ENCODE assay signal across 1 cellular context in the genomic region with DNA sequence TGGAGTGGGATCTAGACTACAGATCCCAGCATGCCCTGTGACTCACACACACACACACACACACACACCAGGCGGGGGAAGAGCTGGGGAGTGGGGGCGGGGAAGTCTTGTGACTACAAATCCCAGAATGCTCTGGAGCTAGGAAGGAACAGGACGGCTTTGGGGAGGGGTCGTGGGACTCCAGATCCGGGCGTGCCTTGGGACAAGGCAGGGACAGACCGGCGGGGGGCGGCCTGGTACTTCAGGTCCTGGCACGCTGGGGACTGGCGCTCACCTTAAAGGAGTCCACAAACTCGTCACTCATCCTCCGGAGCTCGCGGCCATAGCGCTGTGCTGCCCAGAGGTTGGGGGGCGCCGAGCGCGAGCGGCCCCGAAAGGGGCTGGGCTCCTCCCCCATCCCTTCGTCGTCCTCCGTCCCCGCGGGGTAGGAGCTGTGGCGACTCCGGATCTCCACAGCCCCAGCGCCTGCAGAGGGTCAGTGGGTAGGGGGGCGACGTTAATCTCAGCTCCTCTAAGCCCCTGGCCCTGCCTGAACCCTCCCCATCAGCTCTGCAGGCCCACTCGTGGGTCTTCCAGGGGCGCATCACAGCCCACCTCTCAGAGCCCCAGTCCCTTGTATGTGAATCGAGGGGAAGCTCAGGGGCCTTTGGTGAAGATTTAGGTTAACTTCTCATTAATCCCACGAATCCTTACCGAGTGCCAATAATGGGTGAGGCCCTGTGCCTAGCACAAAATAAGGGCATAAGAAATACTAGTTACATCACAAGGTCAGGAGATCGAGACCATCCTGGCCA.
TF ChIP-seq lines count a peak whose summit lies in the region.

No MANE protein-coding gene starts in this region.

TF ChIP-seq in K562, 482 proteins besides CTCF, POLR2A, EP300 and RAD21 (continued from another document and continues in another):
- TF ChIP-seq TBP (optimal IDR thresholded peaks at IDR 0.05; ENCODE audit: low read depth, low read length), result peak; percentile 87
- TF ChIP-seq, protein P1, sequence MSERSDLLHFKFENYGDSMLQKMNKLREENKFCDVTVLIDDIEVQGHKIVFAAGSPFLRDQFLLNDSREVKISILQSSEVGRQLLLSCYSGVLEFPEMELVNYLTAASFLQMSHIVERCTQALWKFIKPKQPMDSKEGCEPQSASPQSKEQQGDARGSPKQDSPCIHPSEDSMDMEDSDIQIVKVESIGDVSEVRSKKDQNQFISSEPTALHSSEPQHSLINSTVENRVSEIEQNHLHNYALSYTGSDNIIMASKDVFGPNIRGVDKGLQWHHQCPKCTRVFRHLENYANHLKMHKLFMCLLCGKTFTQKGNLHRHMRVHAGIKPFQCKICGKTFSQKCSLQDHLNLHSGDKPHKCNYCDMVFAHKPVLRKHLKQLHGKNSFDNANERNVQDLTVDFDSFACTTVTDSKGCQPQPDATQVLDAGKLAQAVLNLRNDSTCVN (CRISPR knock-in tag; IDR thresholded peaks at IDR 0.05), result no peak
- TF ChIP-seq, protein P2, sequence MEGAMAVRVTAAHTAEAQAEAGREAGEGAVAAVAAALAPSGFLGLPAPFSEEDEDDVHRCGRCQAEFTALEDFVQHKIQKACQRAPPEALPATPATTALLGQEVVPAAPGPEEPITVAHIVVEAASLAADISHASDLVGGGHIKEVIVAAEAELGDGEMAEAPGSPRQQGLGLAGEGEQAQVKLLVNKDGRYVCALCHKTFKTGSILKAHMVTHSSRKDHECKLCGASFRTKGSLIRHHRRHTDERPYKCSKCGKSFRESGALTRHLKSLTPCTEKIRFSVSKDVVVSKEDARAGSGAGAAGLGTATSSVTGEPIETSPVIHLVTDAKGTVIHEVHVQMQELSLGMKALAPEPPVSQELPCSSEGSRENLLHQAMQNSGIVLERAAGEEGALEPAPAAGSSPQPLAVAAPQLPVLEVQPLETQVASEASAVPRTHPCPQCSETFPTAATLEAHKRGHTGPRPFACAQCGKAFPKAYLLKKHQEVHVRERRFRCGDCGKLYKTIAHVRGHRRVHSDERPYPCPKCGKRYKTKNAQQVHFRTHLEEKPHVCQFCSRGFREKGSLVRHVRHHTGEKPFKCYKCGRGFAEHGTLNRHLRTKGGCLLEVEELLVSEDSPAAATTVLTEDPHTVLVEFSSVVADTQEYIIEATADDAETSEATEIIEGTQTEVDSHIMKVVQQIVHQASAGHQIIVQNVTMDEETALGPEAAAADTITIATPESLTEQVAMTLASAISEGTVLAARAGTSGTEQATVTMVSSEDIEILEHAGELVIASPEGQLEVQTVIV (CRISPR knock-in tag; IDR thresholded peaks at IDR 0.05; ENCODE audit: borderline replicate concordance), result no peak
- no peak for TF ChIP-seq TAL1 (IDR thresholded peaks at IDR 0.05)
- no peak for TF ChIP-seq STAT5B (CRISPR knock-in tag; IDR thresholded peaks at IDR 0.05)
- no peak for TF ChIP-seq ETV5 (CRISPR knock-in tag; IDR thresholded peaks at IDR 0.05; ENCODE audit: low read depth)
- no peak for TF ChIP-seq ZNF24 (IDR thresholded peaks at IDR 0.05)
- TF ChIP-seq ZC3H4 (CRISPR knock-in tag; IDR thresholded peaks at IDR 0.05; ENCODE audit: borderline replicate concordance), result 0 out of 2 replicates have a peak, but pooled peaks have one; percentile 12
- TF ChIP-seq, protein P3, sequence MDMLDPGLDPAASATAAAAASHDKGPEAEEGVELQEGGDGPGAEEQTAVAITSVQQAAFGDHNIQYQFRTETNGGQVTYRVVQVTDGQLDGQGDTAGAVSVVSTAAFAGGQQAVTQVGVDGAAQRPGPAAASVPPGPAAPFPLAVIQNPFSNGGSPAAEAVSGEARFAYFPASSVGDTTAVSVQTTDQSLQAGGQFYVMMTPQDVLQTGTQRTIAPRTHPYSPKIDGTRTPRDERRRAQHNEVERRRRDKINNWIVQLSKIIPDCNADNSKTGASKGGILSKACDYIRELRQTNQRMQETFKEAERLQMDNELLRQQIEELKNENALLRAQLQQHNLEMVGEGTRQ (CRISPR knock-in tag; IDR thresholded peaks at IDR 0.05), result no peak
- TF ChIP-seq, protein P4, sequence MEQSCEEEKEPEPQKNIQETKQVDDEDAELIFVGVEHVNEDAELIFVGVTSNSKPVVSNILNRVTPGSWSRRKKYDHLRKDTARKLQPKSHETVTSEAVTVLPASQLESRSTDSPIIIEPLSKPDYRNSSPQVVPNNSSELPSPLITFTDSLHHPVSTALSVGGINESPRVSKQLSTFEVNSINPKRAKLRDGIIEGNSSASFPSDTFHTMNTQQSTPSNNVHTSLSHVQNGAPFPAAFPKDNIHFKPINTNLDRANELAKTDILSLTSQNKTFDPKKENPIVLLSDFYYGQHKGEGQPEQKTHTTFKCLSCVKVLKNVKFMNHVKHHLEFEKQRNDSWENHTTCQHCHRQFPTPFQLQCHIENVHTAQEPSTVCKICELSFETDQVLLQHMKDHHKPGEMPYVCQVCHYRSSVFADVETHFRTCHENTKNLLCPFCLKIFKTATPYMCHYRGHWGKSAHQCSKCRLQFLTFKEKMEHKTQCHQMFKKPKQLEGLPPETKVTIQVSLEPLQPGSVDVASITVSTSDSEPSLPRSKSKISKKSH (CRISPR knock-in tag; IDR thresholded peaks at IDR 0.05), result no peak
- TF ChIP-seq ZNF232 (CRISPR knock-in tag; IDR thresholded peaks at IDR 0.05), result no peak
- TF ChIP-seq, protein P5, sequence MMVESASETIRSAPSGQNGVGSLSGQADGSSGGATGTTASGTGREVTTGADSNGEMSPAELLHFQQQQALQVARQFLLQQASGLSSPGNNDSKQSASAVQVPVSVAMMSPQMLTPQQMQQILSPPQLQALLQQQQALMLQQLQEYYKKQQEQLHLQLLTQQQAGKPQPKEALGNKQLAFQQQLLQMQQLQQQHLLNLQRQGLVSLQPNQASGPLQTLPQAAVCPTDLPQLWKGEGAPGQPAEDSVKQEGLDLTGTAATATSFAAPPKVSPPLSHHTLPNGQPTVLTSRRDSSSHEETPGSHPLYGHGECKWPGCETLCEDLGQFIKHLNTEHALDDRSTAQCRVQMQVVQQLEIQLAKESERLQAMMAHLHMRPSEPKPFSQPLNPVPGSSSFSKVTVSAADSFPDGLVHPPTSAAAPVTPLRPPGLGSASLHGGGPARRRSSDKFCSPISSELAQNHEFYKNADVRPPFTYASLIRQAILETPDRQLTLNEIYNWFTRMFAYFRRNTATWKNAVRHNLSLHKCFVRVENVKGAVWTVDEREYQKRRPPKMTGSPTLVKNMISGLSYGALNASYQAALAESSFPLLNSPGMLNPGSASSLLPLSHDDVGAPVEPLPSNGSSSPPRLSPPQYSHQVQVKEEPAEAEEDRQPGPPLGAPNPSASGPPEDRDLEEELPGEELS (CRISPR knock-in tag; IDR thresholded peaks at IDR 0.05; ENCODE audit: borderline replicate concordance), result no peak
- TF ChIP-seq, protein P6, sequence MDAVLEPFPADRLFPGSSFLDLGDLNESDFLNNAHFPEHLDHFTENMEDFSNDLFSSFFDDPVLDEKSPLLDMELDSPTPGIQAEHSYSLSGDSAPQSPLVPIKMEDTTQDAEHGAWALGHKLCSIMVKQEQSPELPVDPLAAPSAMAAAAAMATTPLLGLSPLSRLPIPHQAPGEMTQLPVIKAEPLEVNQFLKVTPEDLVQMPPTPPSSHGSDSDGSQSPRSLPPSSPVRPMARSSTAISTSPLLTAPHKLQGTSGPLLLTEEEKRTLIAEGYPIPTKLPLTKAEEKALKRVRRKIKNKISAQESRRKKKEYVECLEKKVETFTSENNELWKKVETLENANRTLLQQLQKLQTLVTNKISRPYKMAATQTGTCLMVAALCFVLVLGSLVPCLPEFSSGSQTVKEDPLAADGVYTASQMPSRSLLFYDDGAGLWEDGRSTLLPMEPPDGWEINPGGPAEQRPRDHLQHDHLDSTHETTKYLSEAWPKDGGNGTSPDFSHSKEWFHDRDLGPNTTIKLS (IDR thresholded peaks at IDR 0.05; ENCODE audit: borderline replicate concordance, low read depth), result peak; percentile 46; the same call in 1 of the 2 replicates
- TF ChIP-seq ZNF780A (CRISPR knock-in tag; IDR thresholded peaks at IDR 0.05), result no peak
- TF ChIP-seq, protein P7, sequence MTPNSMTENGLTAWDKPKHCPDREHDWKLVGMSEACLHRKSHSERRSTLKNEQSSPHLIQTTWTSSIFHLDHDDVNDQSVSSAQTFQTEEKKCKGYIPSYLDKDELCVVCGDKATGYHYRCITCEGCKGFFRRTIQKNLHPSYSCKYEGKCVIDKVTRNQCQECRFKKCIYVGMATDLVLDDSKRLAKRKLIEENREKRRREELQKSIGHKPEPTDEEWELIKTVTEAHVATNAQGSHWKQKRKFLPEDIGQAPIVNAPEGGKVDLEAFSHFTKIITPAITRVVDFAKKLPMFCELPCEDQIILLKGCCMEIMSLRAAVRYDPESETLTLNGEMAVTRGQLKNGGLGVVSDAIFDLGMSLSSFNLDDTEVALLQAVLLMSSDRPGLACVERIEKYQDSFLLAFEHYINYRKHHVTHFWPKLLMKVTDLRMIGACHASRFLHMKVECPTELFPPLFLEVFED (CRISPR knock-in tag; conservative IDR thresholded peaks at IDR 0.05), result no peak
- TF ChIP-seq MXI1 (IDR thresholded peaks at IDR 0.05; ENCODE audit: low read depth, low read length), result no peak
- TF ChIP-seq KDM1A (IDR thresholded peaks at IDR 0.05), result no peak
- TF ChIP-seq CBX3 (IDR thresholded peaks at IDR 0.05; ENCODE audit: borderline replicate concordance in 1 of 2, low read length in 2 of 2), result no peak
- no peak for TF ChIP-seq PHF20 (IDR thresholded peaks at IDR 0.05; ENCODE audit: partially characterized antibody)
- no peak for TF ChIP-seq ZNF23 (CRISPR knock-in tag; IDR thresholded peaks at IDR 0.05)
- TF ChIP-seq, protein P8, sequence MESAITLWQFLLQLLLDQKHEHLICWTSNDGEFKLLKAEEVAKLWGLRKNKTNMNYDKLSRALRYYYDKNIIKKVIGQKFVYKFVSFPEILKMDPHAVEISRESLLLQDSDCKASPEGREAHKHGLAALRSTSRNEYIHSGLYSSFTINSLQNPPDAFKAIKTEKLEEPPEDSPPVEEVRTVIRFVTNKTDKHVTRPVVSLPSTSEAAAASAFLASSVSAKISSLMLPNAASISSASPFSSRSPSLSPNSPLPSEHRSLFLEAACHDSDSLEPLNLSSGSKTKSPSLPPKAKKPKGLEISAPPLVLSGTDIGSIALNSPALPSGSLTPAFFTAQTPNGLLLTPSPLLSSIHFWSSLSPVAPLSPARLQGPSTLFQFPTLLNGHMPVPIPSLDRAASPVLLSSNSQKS (CRISPR knock-in tag; IDR thresholded peaks at IDR 0.05), result no peak
- TF ChIP-seq CBFB (CRISPR knock-in tag; IDR thresholded peaks at IDR 0.05), result no peak
- TF ChIP-seq, protein P9, sequence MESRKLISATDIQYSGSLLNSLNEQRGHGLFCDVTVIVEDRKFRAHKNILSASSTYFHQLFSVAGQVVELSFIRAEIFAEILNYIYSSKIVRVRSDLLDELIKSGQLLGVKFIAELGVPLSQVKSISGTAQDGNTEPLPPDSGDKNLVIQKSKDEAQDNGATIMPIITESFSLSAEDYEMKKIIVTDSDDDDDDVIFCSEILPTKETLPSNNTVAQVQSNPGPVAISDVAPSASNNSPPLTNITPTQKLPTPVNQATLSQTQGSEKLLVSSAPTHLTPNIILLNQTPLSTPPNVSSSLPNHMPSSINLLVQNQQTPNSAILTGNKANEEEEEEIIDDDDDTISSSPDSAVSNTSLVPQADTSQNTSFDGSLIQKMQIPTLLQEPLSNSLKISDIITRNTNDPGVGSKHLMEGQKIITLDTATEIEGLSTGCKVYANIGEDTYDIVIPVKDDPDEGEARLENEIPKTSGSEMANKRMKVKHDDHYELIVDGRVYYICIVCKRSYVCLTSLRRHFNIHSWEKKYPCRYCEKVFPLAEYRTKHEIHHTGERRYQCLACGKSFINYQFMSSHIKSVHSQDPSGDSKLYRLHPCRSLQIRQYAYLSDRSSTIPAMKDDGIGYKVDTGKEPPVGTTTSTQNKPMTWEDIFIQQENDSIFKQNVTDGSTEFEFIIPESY (CRISPR knock-in tag; IDR thresholded peaks at IDR 0.05), result no peak
- TF ChIP-seq ZNF584 (CRISPR knock-in tag; IDR thresholded peaks at IDR 0.05; ENCODE audit: low read depth), result no peak; the same call in none of the 2 replicates
- no peak for TF ChIP-seq BMI1 (IDR thresholded peaks at IDR 0.05; ENCODE audit: low read length)
- TF ChIP-seq, protein P10, sequence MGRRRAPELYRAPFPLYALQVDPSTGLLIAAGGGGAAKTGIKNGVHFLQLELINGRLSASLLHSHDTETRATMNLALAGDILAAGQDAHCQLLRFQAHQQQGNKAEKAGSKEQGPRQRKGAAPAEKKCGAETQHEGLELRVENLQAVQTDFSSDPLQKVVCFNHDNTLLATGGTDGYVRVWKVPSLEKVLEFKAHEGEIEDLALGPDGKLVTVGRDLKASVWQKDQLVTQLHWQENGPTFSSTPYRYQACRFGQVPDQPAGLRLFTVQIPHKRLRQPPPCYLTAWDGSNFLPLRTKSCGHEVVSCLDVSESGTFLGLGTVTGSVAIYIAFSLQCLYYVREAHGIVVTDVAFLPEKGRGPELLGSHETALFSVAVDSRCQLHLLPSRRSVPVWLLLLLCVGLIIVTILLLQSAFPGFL (CRISPR knock-in tag; IDR thresholded peaks at IDR 0.05), result peak; percentile 85; the same call in 1 of the 2 replicates
- no peak for TF ChIP-seq RBM34 (IDR thresholded peaks at IDR 0.05; ENCODE audit: borderline replicate concordance, insufficient read depth, low read length)
- no peak for TF ChIP-seq ZNF75A (CRISPR knock-in tag; IDR thresholded peaks at IDR 0.05)
- TF ChIP-seq RFX1 (IDR thresholded peaks at IDR 0.05), result no peak
- TF ChIP-seq, protein P11, sequence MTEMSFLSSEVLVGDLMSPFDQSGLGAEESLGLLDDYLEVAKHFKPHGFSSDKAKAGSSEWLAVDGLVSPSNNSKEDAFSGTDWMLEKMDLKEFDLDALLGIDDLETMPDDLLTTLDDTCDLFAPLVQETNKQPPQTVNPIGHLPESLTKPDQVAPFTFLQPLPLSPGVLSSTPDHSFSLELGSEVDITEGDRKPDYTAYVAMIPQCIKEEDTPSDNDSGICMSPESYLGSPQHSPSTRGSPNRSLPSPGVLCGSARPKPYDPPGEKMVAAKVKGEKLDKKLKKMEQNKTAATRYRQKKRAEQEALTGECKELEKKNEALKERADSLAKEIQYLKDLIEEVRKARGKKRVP (CRISPR knock-in tag; IDR thresholded peaks at IDR 0.05), result no peak
- no peak for TF ChIP-seq DNMT1 (IDR thresholded peaks at IDR 0.05)
- TF ChIP-seq, protein P12, sequence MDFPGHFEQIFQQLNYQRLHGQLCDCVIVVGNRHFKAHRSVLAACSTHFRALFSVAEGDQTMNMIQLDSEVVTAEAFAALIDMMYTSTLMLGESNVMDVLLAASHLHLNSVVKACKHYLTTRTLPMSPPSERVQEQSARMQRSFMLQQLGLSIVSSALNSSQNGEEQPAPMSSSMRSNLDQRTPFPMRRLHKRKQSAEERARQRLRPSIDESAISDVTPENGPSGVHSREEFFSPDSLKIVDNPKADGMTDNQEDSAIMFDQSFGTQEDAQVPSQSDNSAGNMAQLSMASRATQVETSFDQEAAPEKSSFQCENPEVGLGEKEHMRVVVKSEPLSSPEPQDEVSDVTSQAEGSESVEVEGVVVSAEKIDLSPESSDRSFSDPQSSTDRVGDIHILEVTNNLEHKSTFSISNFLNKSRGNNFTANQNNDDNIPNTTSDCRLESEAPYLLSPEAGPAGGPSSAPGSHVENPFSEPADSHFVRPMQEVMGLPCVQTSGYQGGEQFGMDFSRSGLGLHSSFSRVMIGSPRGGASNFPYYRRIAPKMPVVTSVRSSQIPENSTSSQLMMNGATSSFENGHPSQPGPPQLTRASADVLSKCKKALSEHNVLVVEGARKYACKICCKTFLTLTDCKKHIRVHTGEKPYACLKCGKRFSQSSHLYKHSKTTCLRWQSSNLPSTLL (IDR thresholded peaks at IDR 0.05), result no peak
- TF ChIP-seq NFIX (CRISPR knock-in tag; IDR thresholded peaks at IDR 0.05; ENCODE audit: low read depth), result no peak
- TF ChIP-seq CC2D1A (IDR thresholded peaks at IDR 0.05), result peak; percentile 32; the same call in 1 of the 2 replicates
- no peak for TF ChIP-seq SAP30 (IDR thresholded peaks at IDR 0.05; ENCODE audit: borderline replicate concordance, insufficient read depth, low read depth, low read length, poor library complexity, severe bottlenecking)
